Comparison of ENCODE assay signal across 1 cellular context in the genomic region with DNA sequence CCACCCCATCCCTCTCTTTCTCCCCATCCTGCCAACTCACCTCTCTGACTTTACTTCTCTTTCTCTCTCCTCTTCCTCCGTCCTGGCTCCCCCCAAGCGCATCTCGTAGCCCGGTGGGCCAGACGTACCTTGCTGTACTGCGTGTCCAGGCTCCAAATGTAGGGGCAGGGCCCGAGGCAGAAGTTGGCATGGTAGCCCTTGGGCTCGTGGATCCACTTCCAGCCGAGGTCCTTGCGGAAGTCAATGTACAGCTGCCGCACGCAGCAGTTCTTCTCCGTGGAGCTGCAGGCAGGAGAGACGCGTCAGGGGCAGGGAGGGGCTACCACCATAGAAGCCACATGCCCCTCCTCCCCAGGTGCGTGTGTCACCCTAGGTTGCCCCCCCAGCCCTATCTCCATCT.
TF ChIP-seq lines count a peak whose summit lies in the region.

No MANE protein-coding gene starts in this region.

TF ChIP-seq in SK-N-SH, 30 proteins besides CTCF, POLR2A, EP300 and RAD21:
- no peak for TF ChIP-seq RXRA (IDR thresholded peaks at IDR 0.05; ENCODE audit: borderline replicate concordance, low read depth)
